Comparison of ENCODE assay signal across 1 cellular context in genomic region chr1:146013566-146013937, GRCh38.
A peak's percentile ranks its signal among the peaks of the same experiment; 100 is the strongest.
TF ChIP-seq lines count a peak whose summit lies in the region.

No MANE protein-coding gene starts in this region.

TF ChIP-seq in HepG2, 621 proteins besides CTCF, POLR2A, EP300 and RAD21:
- no peak for TF ChIP-seq ZNF724P (CRISPR knock-in tag; IDR thresholded peaks at IDR 0.05; ENCODE audit: borderline replicate concordance)
- no peak for TF ChIP-seq ELK4 (CRISPR knock-in tag; IDR thresholded peaks at IDR 0.05; ENCODE audit: borderline replicate concordance)
- TF ChIP-seq RAD51 (IDR thresholded peaks at IDR 0.05; ENCODE audit: borderline replicate concordance), result peak; percentile 63; the same call in 1 of the 2 replicates
- TF ChIP-seq HMGXB3 (CRISPR knock-in tag; IDR thresholded peaks at IDR 0.05; ENCODE audit: borderline replicate concordance), result no peak
- TF ChIP-seq ZNF326 (CRISPR knock-in tag; IDR thresholded peaks at IDR 0.05; ENCODE audit: borderline replicate concordance), result no peak
- TF ChIP-seq ZBTB33 (CRISPR knock-in tag; IDR thresholded peaks at IDR 0.05), result no peak
- TF ChIP-seq MBNL3 (CRISPR knock-in tag; conservative IDR thresholded peaks at IDR 0.05), result no peak
- no peak for TF ChIP-seq ZHX2 (IDR thresholded peaks at IDR 0.05; ENCODE audit: low read depth)
- no peak for TF ChIP-seq ZHX2 (CRISPR knock-in tag; IDR thresholded peaks at IDR 0.05; ENCODE audit: borderline replicate concordance)
- no peak for TF ChIP-seq ZNF260 (CRISPR knock-in tag; IDR thresholded peaks at IDR 0.05; ENCODE audit: borderline replicate concordance, low read depth)
- TF ChIP-seq ZNF136 (CRISPR knock-in tag; IDR thresholded peaks at IDR 0.05; ENCODE audit: low read depth), result no peak
- no peak for TF ChIP-seq ZNF264 (CRISPR knock-in tag; IDR thresholded peaks at IDR 0.05)
- TF ChIP-seq ATRX (CRISPR knock-in tag; IDR thresholded peaks at IDR 0.05; ENCODE audit: borderline replicate concordance), result no peak
- TF ChIP-seq ZIK1 (CRISPR knock-in tag; IDR thresholded peaks at IDR 0.05; ENCODE audit: borderline replicate concordance, low read depth), result no peak
- no peak for TF ChIP-seq MZF1 (CRISPR knock-in tag; IDR thresholded peaks at IDR 0.05; ENCODE audit: borderline replicate concordance)
- TF ChIP-seq MAFK (conservative IDR thresholded peaks at IDR 0.05 in 1 of 2, IDR thresholded peaks at IDR 0.05 in 1 of 2; ENCODE audit: low read length in 2 of 2), result no peak
- no peak for TF ChIP-seq NR2F2 (IDR thresholded peaks at IDR 0.05; ENCODE audit: borderline replicate concordance, low read depth)
- TF ChIP-seq USF2 (IDR thresholded peaks at IDR 0.05; ENCODE audit: low read depth, low read length), result 0 out of 2 replicates have a peak, but pooled peaks have one; percentile 37
- no peak; the same call in 1 of the 2 replicates for TF ChIP-seq USF2 (CRISPR knock-in tag; IDR thresholded peaks at IDR 0.05; ENCODE audit: borderline replicate concordance)
- TF ChIP-seq CREB1 (IDR thresholded peaks at IDR 0.05), result peak; percentile 4; the same call in 1 of the 2 replicates
- TF ChIP-seq CREB1 (CRISPR knock-in tag; IDR thresholded peaks at IDR 0.05), result no peak
- TF ChIP-seq YEATS2 (CRISPR knock-in tag; IDR thresholded peaks at IDR 0.05; ENCODE audit: borderline replicate concordance), result no peak
- TF ChIP-seq ZBTB14 (CRISPR knock-in tag; IDR thresholded peaks at IDR 0.05), result no peak
- no peak for TF ChIP-seq DBP (CRISPR knock-in tag; IDR thresholded peaks at IDR 0.05; ENCODE audit: not compliant biosample characterization)
- TF ChIP-seq ZBTB7B (CRISPR knock-in tag; IDR thresholded peaks at IDR 0.05), result no peak
- no peak for TF ChIP-seq PRDM4 (CRISPR knock-in tag; IDR thresholded peaks at IDR 0.05; ENCODE audit: borderline replicate concordance)
- no peak for TF ChIP-seq ATF3 (CRISPR knock-in tag; IDR thresholded peaks at IDR 0.05)
- TF ChIP-seq ZFY (CRISPR knock-in tag; IDR thresholded peaks at IDR 0.05), result no peak
